Comparison of ENCODE assay signal across 28 cellular contexts in genomic region chr3:168168743-168169142, GRCh38.
DNase-seq lines count a peak whose midpoint lies in the region; ATAC-seq, FAIRE-seq and TF ChIP-seq lines count a peak whose summit lies in the region.
"Had no signal": no experiment of that assay in that cellular context is flagged by ENCODE, and none has a peak within 500 bp of the region (broad histone marks: within the 10 kb centered on the region; RNA-seq: fewer than 3 reads in every experiment).

No MANE protein-coding gene starts in this region.

- H3K4me2 ChIP-seq in fibroblast of lung (ENCODE audit: extremely low read depth, insufficient read depth, low read length) = no peak overlapping the region
- H3K4me2 ChIP-seq: GM23338 had no signal

- H3K36me3 ChIP-seq in fibroblast of lung (ENCODE audit: control insufficient read depth, insufficient read depth, low read length) = no peaks in the 10 kb centered on the region
- no peaks in the 10 kb centered on the region for H3K36me3 ChIP-seq in ovary
- no peaks in the 10 kb centered on the region for H3K36me3 ChIP-seq in MG63
- H3K36me3 ChIP-seq: BLaER1 treated with 17β-estradiol and CSF1 and Interleukin-3, amounts not matched to agents 10 nM and 100 nM had no signal

- TF ChIP-seq CTCF in fibroblast of lung (conservative IDR thresholded peaks at IDR 0.05 in 1 of 2, IDR thresholded peaks at IDR 0.05 in 1 of 2; ENCODE audit: low read depth in 1 of 2, low read length in 2 of 2) (no peak), ovary (IDR thresholded peaks at IDR 0.05) (no peak)

- no peaks in the 10 kb centered on the region for H3K9me3 ChIP-seq in fibroblast of lung (ENCODE audit: control insufficient read depth, insufficient read depth, low read depth, low read length)
- no peaks in the 10 kb centered on the region for H3K9me3 ChIP-seq in ovary
- H3K9me3 ChIP-seq in MG63 = no peaks in the 10 kb centered on the region
- H3K9me3 ChIP-seq: BLaER1 treated with 17β-estradiol and CSF1 and Interleukin-3, amounts not matched to agents 10 nM and 100 nM had no signal

- H4K20me1 ChIP-seq in fibroblast of lung (ENCODE audit: control insufficient read depth, extremely low read depth, insufficient read depth, low read length) = no peaks in the 10 kb centered on the region
- H4K20me1 ChIP-seq: BLaER1 treated with 17β-estradiol and CSF1 and Interleukin-3, amounts not matched to agents 10 nM and 100 nM had no signal

- no peak for TF ChIP-seq POLR2A in GM12891 (IDR thresholded peaks at IDR 0.05; ENCODE audit: low read depth, low read length)
- TF ChIP-seq POLR2A in ovary (IDR thresholded peaks at IDR 0.05) = no peak

- H3K4me3 ChIP-seq in fibroblast of lung (replicated peaks in 1 of 4; ENCODE audit: control extremely low read depth in 1 of 4, insufficient read depth in 1 of 4, low read depth in 3 of 4, low read length in 4 of 4) (no peak overlapping the region), ovary (no peak overlapping the region), MG63 (no peak overlapping the region)
- H3K4me3 ChIP-seq: BLaER1 treated with 17β-estradiol and CSF1 and Interleukin-3, amounts not matched to agents 10 nM and 100 nM; GM23338 had no signal

- 51 to 63% (median 59%) methylated on average over 3 of the region's 3 CpGs for WGBS in ovary, 3 donors

- no peak for DNase-seq in GM12891 (ENCODE audit: insufficient read length, low spot score)
- DNase-seq in fibroblast of lung (ENCODE audit: low read depth in 2 of 2) = peak; percentile 4 to 5
- DNase-seq in non-pigmented ciliary epithelial cell (ENCODE audit: low read depth) = peak; percentile 3
- no peak for DNase-seq in ovary
- DNase-seq in SK-N-DZ (ENCODE audit: low spot score) = no peak
- DNase-seq in MG63 = no peak
- DNase-seq: CD4-positive, alpha-beta memory T cell; COR-L47; GDM1; H9; HFFc6; Karpas-422; MV-4-11; NCI-H1105; NCI-H1436 treated with DMSO at 0.1 percent for 48 hours; NCI-H1930; NCI-H446; NCI-H524 treated with DMSO at 0.1 percent for 48 hours; NCI-H774; SIG-M5; T-cell had no signal

- H3K9ac ChIP-seq in fibroblast of lung (ENCODE audit: insufficient read depth, low read length) = no peak overlapping the region
- H3K9ac ChIP-seq: BLaER1 treated with 17β-estradiol and CSF1 and Interleukin-3, amounts not matched to agents 10 nM and 100 nM had no signal

- intact Hi-C loops in ovary (cut with DNase I) = loop anchor here in 3 of 4 donors (5.0 kb wide), 1 partner anchor 121 kb away; no protein-coding TSS in a partner anchor

- H2AFZ ChIP-seq in fibroblast of lung (ENCODE audit: low read length) = no peak overlapping the region
- H2AFZ ChIP-seq: GM23338 had no signal

- H3K4me1 ChIP-seq in fibroblast of lung (ENCODE audit: control insufficient read depth, extremely low read depth, insufficient read depth, low read length) = no peaks in the 10 kb centered on the region
- no peaks in the 10 kb centered on the region for H3K4me1 ChIP-seq in ovary (ENCODE audit: insufficient read depth)

- ATAC-seq in HG03565 (IDR thresholded peaks at IDR 0.05; ENCODE audit: unreplicated experiment) (peak; percentile 43), HG02981 (IDR thresholded peaks at IDR 0.05; ENCODE audit: unreplicated experiment) (no peak)
- ATAC-seq: GM23338, HepG2, SK-N-SH treated with all-trans-retinoic acid at 6 μM for 48 hours, T-cell had no signal

- no peaks in the 10 kb centered on the region for H3K79me2 ChIP-seq in fibroblast of lung (ENCODE audit: control insufficient read depth, insufficient read depth, low read length)

- H3K27ac ChIP-seq in fibroblast of lung (ENCODE audit: insufficient read depth, low read length) = no peak overlapping the region
- H3K27ac ChIP-seq in ovary = no peak overlapping the region
- H3K27ac ChIP-seq: BLaER1 treated with 17β-estradiol and CSF1 and Interleukin-3, amounts not matched to agents 10 nM and 100 nM had no signal

- peak; percentile 13 for FAIRE-seq in GM12891 (lab: Jason Lieb, UNC)
- FAIRE-seq: GM12892, HepG2 had no signal

- H3K27me3 ChIP-seq in fibroblast of lung (ENCODE audit: control insufficient read depth, insufficient read depth, low read length) (no peaks in the 10 kb centered on the region), ovary (no peaks in the 10 kb centered on the region), MG63 (no peaks in the 10 kb centered on the region)
- H3K27me3 ChIP-seq: BLaER1 treated with 17β-estradiol and CSF1 and Interleukin-3, amounts not matched to agents 10 nM and 100 nM had no signal

- no peak for TF ChIP-seq EP300 in ovary (IDR thresholded peaks at IDR 0.05)

TF ChIP-seq in GM12891, 5 proteins besides CTCF, POLR2A, EP300 and RAD21:
- TF ChIP-seq SPI1 (IDR thresholded peaks at IDR 0.05; ENCODE audit: low read depth, low read length) (no peak), TAF1 (IDR thresholded peaks at IDR 0.05; ENCODE audit: low read depth, low read length) (no peak), PAX5 (IDR thresholded peaks at IDR 0.05; ENCODE audit: insufficient read depth, low read length, severe bottlenecking) (no peak), POLR2AphosphoS5 (IDR thresholded peaks at IDR 0.05; ENCODE audit: low read depth, low read length) (no peak), POU2F2 (IDR thresholded peaks at IDR 0.05; ENCODE audit: low read depth, low read length) (no peak)

Comparison
In these comparisons a context has a peak if more than half of its experiments do, and no peak if none do; other contexts are left out.
1. DNase-seq: peak in fibroblast of lung (2 of 2) and non-pigmented ciliary epithelial cell (single experiment); none in GM12891 (single experiment), ovary (0 of 5), SK-N-DZ (single experiment) and MG63 (single experiment).